Comparison of ENCODE assay signal across 21 cellular contexts in genomic region chr13:107427531-107427930, GRCh38.
"Had no signal": no experiment of that assay in that cellular context is flagged by ENCODE, and none has a peak within 500 bp of the region (broad histone marks: within the 10 kb centered on the region; RNA-seq: fewer than 3 reads in every experiment).

No MANE protein-coding gene starts in this region.

- H3K27ac Mint-ChIP-seq: naive thymus-derived CD8-positive, alpha-beta T cell; nephron progenitor cell; neural progenitor cell; stimulated activated naive B cell treated with anti-CD40 and anti-IgM and Interleukin-4, amounts not matched to agents 10 μg/mL and 1 μg/mL and 100 μg/mL, for 72 hours had no signal

- DNase-seq: islet precursor cell; left ventricle myocardium inferior; mesenchymal stem cell; naive thymus-derived CD8-positive, alpha-beta T cell; nephron progenitor cell; occipital lobe; retina; right cardiac atrium; stimulated activated CD4-positive, alpha-beta T cell treated with anti-CD3 and anti-CD28 coated beads, Interleukin-12 subunit alpha, Interleukin-12 subunit beta, amount 100 ng/mL, for 4 hours; stimulated activated CD4-positive, alpha-beta T cell treated with anti-CD3 and anti-CD28 coated beads, Interleukin-15, amount 100 ng/mL, for 24 hours; stimulated activated CD4-positive, alpha-beta T cell treated with anti-CD3 and anti-CD28 coated beads, Interleukin-2, amount 100 ng/mL, for 24 hours; stimulated activated CD4-positive, alpha-beta T cell treated with anti-CD3 and anti-CD28 coated beads, Interleukin-4, amount 100 ng/mL, for 1 hour; stimulated activated naive B cell treated with anti-CD40 and anti-IgM and Interleukin-4, amounts not matched to agents 10 μg/mL and 1 μg/mL and 100 μg/mL, for 72 hours; stimulated activated naive CD8-positive, alpha-beta T cell treated with anti-CD3 and anti-CD28 coated beads, Interleukin-15, Interleukin-2, amounts not matched to agents 100 U/mL and 50 U/mL, for 24 hours; stomach; testis; thyroid gland; transverse colon; upper lobe of left lung had no signal

- H3K36me3 Mint-ChIP-seq: naive thymus-derived CD8-positive, alpha-beta T cell; neural progenitor cell; stimulated activated naive B cell treated with anti-CD40 and anti-IgM and Interleukin-4, amounts not matched to agents 10 μg/mL and 1 μg/mL and 100 μg/mL, for 72 hours had no signal

- ATAC-seq: naive thymus-derived CD8-positive, alpha-beta T cell; right cardiac atrium; sciatic nerve; stimulated activated naive B cell treated with anti-CD40 and anti-IgM and Interleukin-4, amounts not matched to agents 10 μg/mL and 1 μg/mL and 100 μg/mL, for 72 hours; stimulated activated naive CD8-positive, alpha-beta T cell treated with anti-CD3 and anti-CD28 coated beads, Interleukin-15, Interleukin-2, amounts not matched to agents 100 U/mL and 50 U/mL, for 24 hours had no signal

- H3K27me3 Mint-ChIP-seq: naive thymus-derived CD8-positive, alpha-beta T cell; stimulated activated naive B cell treated with anti-CD40 and anti-IgM and Interleukin-4, amounts not matched to agents 10 μg/mL and 1 μg/mL and 100 μg/mL, for 72 hours had no signal

- H3K4me1 Mint-ChIP-seq: nephron progenitor cell; neural progenitor cell; stimulated activated naive B cell treated with anti-CD40 and anti-IgM and Interleukin-4, amounts not matched to agents 10 μg/mL and 1 μg/mL and 100 μg/mL, for 72 hours had no signal

- H3K9me3 Mint-ChIP-seq: nephron progenitor cell; stimulated activated naive B cell treated with anti-CD40 and anti-IgM and Interleukin-4, amounts not matched to agents 10 μg/mL and 1 μg/mL and 100 μg/mL, for 72 hours had no signal

- H3K4me3 Mint-ChIP-seq: naive thymus-derived CD8-positive, alpha-beta T cell; nephron progenitor cell; neural progenitor cell; stimulated activated naive B cell treated with anti-CD40 and anti-IgM and Interleukin-4, amounts not matched to agents 10 μg/mL and 1 μg/mL and 100 μg/mL, for 72 hours had no signal
